1 cellular context compared by ENCODE assay signal in genomic region chr4:123554819-123555499, GRCh38.
TF ChIP-seq lines count a peak whose summit lies in the region.

No MANE protein-coding gene starts in this region.

TF ChIP-seq in HepG2, 621 proteins besides CTCF, POLR2A, EP300 and RAD21 (continued from another document):
- no peak for TF ChIP-seq ZBTB34 (CRISPR knock-in tag; IDR thresholded peaks at IDR 0.05)
- no peak for TF ChIP-seq CSRNP1 (CRISPR knock-in tag; IDR thresholded peaks at IDR 0.05)
- TF ChIP-seq ARNT (IDR thresholded peaks at IDR 0.05), result no peak
- no peak for TF ChIP-seq PRDM10 (CRISPR knock-in tag; IDR thresholded peaks at IDR 0.05; ENCODE audit: low read depth)
- TF ChIP-seq FOXP4 (CRISPR knock-in tag; IDR thresholded peaks at IDR 0.05), result no peak
- TF ChIP-seq SP4 (CRISPR knock-in tag; IDR thresholded peaks at IDR 0.05), result no peak
- no peak for TF ChIP-seq ZEB1 (IDR thresholded peaks at IDR 0.05; ENCODE audit: insufficient replicate concordance, low read depth)
- no peak for TF ChIP-seq RARG (CRISPR knock-in tag; IDR thresholded peaks at IDR 0.05; ENCODE audit: low read depth)
- TF ChIP-seq ZNF558 (CRISPR knock-in tag; IDR thresholded peaks at IDR 0.05; ENCODE audit: borderline replicate concordance), result no peak
- TF ChIP-seq RFXAP (CRISPR knock-in tag; IDR thresholded peaks at IDR 0.05; ENCODE audit: borderline replicate concordance), result no peak; the same call in 1 of the 2 replicates
- TF ChIP-seq GABPA (IDR thresholded peaks at IDR 0.05; ENCODE audit: low read depth, low read length), result no peak
- no peak for TF ChIP-seq GABPA (CRISPR knock-in tag; IDR thresholded peaks at IDR 0.05; ENCODE audit: low read depth)
- no peak for TF ChIP-seq GATAD2A (CRISPR knock-in tag; IDR thresholded peaks at IDR 0.05)
- no peak for TF ChIP-seq SUZ12 (IDR thresholded peaks at IDR 0.05; ENCODE audit: low read depth, low read length)
- TF ChIP-seq KLF12 (CRISPR knock-in tag; IDR thresholded peaks at IDR 0.05; ENCODE audit: borderline replicate concordance), result no peak
- no peak for TF ChIP-seq ZNF639 (CRISPR knock-in tag; conservative IDR thresholded peaks at IDR 0.05)
- no peak for TF ChIP-seq TMF1 (CRISPR knock-in tag; IDR thresholded peaks at IDR 0.05; ENCODE audit: low read depth)
- TF ChIP-seq ZSCAN22 (CRISPR knock-in tag; IDR thresholded peaks at IDR 0.05), result 0 out of 2 replicates have a peak, but pooled peaks have one; percentile 7
- no peak for TF ChIP-seq HMGA1 (CRISPR knock-in tag; conservative IDR thresholded peaks at IDR 0.05)
- no peak for TF ChIP-seq ZNF703 (CRISPR knock-in tag; IDR thresholded peaks at IDR 0.05; ENCODE audit: borderline replicate concordance)
